In the genomic region with DNA sequence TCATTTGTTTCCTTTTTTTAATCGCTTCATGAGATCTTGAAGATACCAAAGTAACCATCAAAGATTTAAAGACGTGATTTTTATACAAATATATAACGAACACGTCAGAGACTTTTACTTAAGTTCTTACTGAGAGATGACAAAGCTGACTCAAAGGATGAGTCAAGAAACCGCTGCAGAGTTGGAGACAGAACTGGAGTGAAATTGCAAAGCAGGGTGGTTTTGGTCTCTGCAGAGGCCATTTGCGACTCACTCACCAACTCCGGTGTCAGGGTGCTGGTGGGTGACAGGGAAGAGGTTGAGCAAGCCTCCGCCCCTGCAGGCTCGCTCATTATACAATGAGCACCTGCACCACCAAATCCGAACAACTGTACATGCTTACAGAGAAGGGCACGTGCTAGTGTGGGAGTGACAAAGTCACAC, we compare ENCODE assay signal across 10 cellular contexts.
DNase-seq lines count a peak whose midpoint lies in the region; ATAC-seq and TF ChIP-seq lines count a peak whose summit lies in the region.
"Had no signal": no experiment of that assay in that cellular context is flagged by ENCODE, and none has a peak within 500 bp of the region (broad histone marks: within the 10 kb centered on the region; RNA-seq: fewer than 3 reads in every experiment).

No MANE protein-coding gene starts in this region.

- H3K27me3 ChIP-seq in naive thymus-derived CD4-positive, alpha-beta T cell (ENCODE audit: control insufficient read depth in 2 of 2, insufficient read depth in 2 of 2, low read length in 2 of 2), result no peaks in the 10 kb centered on the region

- peak overlapping the region in 2 of 3 donors; percentile 39 to 78 for H3K27ac Mint-ChIP-seq in IgD-negative memory B cell
- no peak overlapping the region for H3K27ac Mint-ChIP-seq in naive thymus-derived CD4-positive, alpha-beta T cell
- H3K27ac Mint-ChIP-seq: dendritic cell treated with granulocyte-macrophage colony-stimulating factor and Interleukin-4, amounts not matched to agents 40 ng/mL and 50 ng/mL, for 4 days; naive B cell had no signal

- peaks cover 6% of the 10 kb centered on the region for H3K36me3 Mint-ChIP-seq in IgD-negative memory B cell
- H3K36me3 Mint-ChIP-seq in naive thymus-derived CD4-positive, alpha-beta T cell, result peaks cover 0 to 31% (median 9%) of the 10 kb centered on the region in 5 donors

- no peaks in the 10 kb centered on the region for H3K9me3 ChIP-seq in naive thymus-derived CD4-positive, alpha-beta T cell (ENCODE audit: control insufficient read depth in 2 of 3, low read length in 3 of 3)

- H3K4me3 ChIP-seq in AG10803 (ENCODE audit: low read length), result no peak overlapping the region
- no peak overlapping the region for H3K4me3 ChIP-seq in naive thymus-derived CD4-positive, alpha-beta T cell (ENCODE audit: low read length)
- H3K4me3 ChIP-seq in coronary artery, result no peak overlapping the region

- CTCF ChIA-PET in naive thymus-derived CD4-positive, alpha-beta T cell (lab: Charles Lee), result no interaction called here

- no peak overlapping the region for H3K27ac ChIP-seq in naive thymus-derived CD4-positive, alpha-beta T cell (ENCODE audit: low read depth, low read length)
- H3K27ac ChIP-seq in coronary artery, result no peak overlapping the region

- H3K4me1 ChIP-seq in naive thymus-derived CD4-positive, alpha-beta T cell (ENCODE audit: control insufficient read depth in 2 of 2, insufficient read depth in 2 of 2, low read length in 2 of 2), result peaks cover 0 to 9% of the 10 kb centered on the region in 2 donors

- H3K36me3 ChIP-seq in naive thymus-derived CD4-positive, alpha-beta T cell (ENCODE audit: control insufficient read depth in 2 of 3, insufficient read depth in 3 of 3, low read length in 3 of 3), result peaks cover 0 to 86% (median 7%) of the 10 kb centered on the region in 3 experiments

- POLR2A ChIA-PET in naive thymus-derived CD4-positive, alpha-beta T cell (lab: Charles Lee), result no interaction called here

- H3K4me3 Mint-ChIP-seq in IgD-negative memory B cell, result peak overlapping the region in 1 of 4 donors; percentile 28
- no peak overlapping the region for H3K4me3 Mint-ChIP-seq in naive thymus-derived CD4-positive, alpha-beta T cell
- H3K4me3 Mint-ChIP-seq: dendritic cell treated with granulocyte-macrophage colony-stimulating factor and Interleukin-4, amounts not matched to agents 40 ng/mL and 50 ng/mL, for 4 days; naive B cell had no signal

- no peak for TF ChIP-seq POLR2A in erythroblast (IDR thresholded peaks at IDR 0.05; ENCODE audit: low read length)

- peak; percentile 74 for DNase-seq in AG10803 (ENCODE audit: low read depth)
- DNase-seq in activated T-cell treated with anti-CD3 and anti-CD28 coated beads, Interleukin-2, amount 50 U/mL, for 48 hours, result peak; percentile 79 to 82
- peak in 1 of 9 donors; percentile 42 for DNase-seq in naive thymus-derived CD4-positive, alpha-beta T cell
- DNase-seq in erythroblast (lab: John Stamatoyannopoulos, UW), result no peak
- no peak for DNase-seq in coronary artery (ENCODE audit: low spot score)
- DNase-seq in ureter (ENCODE audit: low spot score), result no peak
- DNase-seq: naive B cell had no signal

- TF ChIP-seq CTCF in AG10803 (conservative IDR thresholded peaks at IDR 0.05; ENCODE audit: low read length), result no peak
- TF ChIP-seq CTCF in coronary artery (IDR thresholded peaks at IDR 0.05), result no peak

- H3K4me1 Mint-ChIP-seq in IgD-negative memory B cell, result peaks cover 0 to 4% (median 4%) of the 10 kb centered on the region in 3 donors
- H3K4me1 Mint-ChIP-seq in naive thymus-derived CD4-positive, alpha-beta T cell, result peaks cover 0 to 5% (median 0%) of the 10 kb centered on the region in 7 donors

- intact Hi-C loops in naive thymus-derived CD4-positive, alpha-beta T cell (cut with micrococcal nuclease), result no loop called here

- no peaks in the 10 kb centered on the region for H3K27me3 Mint-ChIP-seq in IgD-negative memory B cell
- no peaks in the 10 kb centered on the region for H3K27me3 Mint-ChIP-seq in naive thymus-derived CD4-positive, alpha-beta T cell
- H3K27me3 Mint-ChIP-seq: dendritic cell treated with granulocyte-macrophage colony-stimulating factor and Interleukin-4, amounts not matched to agents 40 ng/mL and 50 ng/mL, for 4 days; naive B cell had no signal

- no peaks in the 10 kb centered on the region for H3K9me3 Mint-ChIP-seq in IgD-negative memory B cell
- H3K9me3 Mint-ChIP-seq in naive thymus-derived CD4-positive, alpha-beta T cell, result no peaks in the 10 kb centered on the region
- H3K9me3 Mint-ChIP-seq: dendritic cell treated with granulocyte-macrophage colony-stimulating factor and Interleukin-4, amounts not matched to agents 40 ng/mL and 50 ng/mL, for 4 days; naive B cell had no signal

- ATAC-seq in naive thymus-derived CD4-positive, alpha-beta T cell, result peak; percentile 61
- ATAC-seq in HG03139 (IDR thresholded peaks at IDR 0.05; ENCODE audit: unreplicated experiment), result no peak

Comparison
In these comparisons a context has a peak if more than half of its experiments do, and no peak if none do; other contexts are left out.
1. DNase-seq: peak in AG10803 (single experiment) and activated T-cell treated with anti-CD3 and anti-CD28 coated beads, Interleukin-2, amount 50 U/mL, for 48 hours (2 of 2); none in erythroblast (0 of 2), coronary artery (single experiment) and ureter (single experiment).
2. H3K27ac Mint-ChIP-seq: peak in IgD-negative memory B cell (2 of 3); none in naive thymus-derived CD4-positive, alpha-beta T cell (0 of 9).